Comparison of ENCODE assay signal across 14 cellular contexts in the genomic region with DNA sequence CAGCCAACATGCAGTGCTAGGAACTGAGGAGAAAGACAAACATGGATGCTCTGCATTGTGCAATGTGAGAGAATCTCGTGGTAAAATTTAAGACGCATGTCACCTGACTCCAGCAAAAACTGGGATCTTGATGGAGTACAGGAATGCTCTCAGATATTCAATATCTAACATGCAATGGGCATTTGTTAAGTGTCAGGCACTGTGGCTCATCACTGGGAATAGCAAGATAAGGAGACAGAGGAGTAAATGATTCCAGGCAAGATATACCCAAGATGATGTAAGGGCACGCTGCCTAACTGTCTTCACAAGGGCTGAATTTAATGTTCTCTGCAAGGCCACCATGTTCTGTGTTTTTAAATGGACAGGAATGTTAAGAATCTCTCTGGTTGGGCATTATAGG.
A peak's percentile ranks its signal among the peaks of the same experiment; 100 is the strongest.
DNase-seq lines count a peak whose midpoint lies in the region; TF ChIP-seq lines count a peak whose summit lies in the region.
"Had no signal": no experiment of that assay in that cellular context is flagged by ENCODE, and none has a peak within 500 bp of the region (broad histone marks: within the 10 kb centered on the region; RNA-seq: fewer than 3 reads in every experiment).

No MANE protein-coding gene starts in this region.

- no peaks in the 10 kb centered on the region for H3K79me2 ChIP-seq in neural progenitor cell (ENCODE audit: low read depth)

- H3K27ac ChIP-seq in HEK293 (ENCODE audit: extremely low read depth, low read depth, low read length): no peak overlapping the region
- no peak overlapping the region for H3K27ac ChIP-seq in neural progenitor cell
- H3K27ac ChIP-seq: A549, C4-2B had no signal

- H3K36me3 Mint-ChIP-seq in neural progenitor cell: no peaks in the 10 kb centered on the region

- H3K36me3 ChIP-seq in HEK293 (ENCODE audit: control insufficient read depth in 2 of 2, insufficient read depth in 1 of 2, low read length in 2 of 2) (no peaks in the 10 kb centered on the region), neural progenitor cell (no peaks in the 10 kb centered on the region)

- peak; percentile 23 for DNase-seq in ELF-1 (ENCODE audit: low read depth, low spot score)
- DNase-seq in amniotic epithelial cell (ENCODE audit: low read depth): peak; percentile 59
- no peak for DNase-seq in neural progenitor cell (ENCODE audit: low spot score)
- no peak for DNase-seq in NCI-H510A treated with DMSO at 0.1 percent for 48 hours (lab: John Stamatoyannopoulos, UW)
- no peak for DNase-seq in NCI-H1105 (lab: John Stamatoyannopoulos, UW)
- no peak for DNase-seq in activated CD8-positive, alpha-beta memory T cell treated with anti-CD3 and anti-CD28 coated beads, Interleukin-2, amount 50 U/mL, for 48 hours
- DNase-seq: AML-193; Caco-2; CD4-positive, alpha-beta T cell; GDM1; H9 had no signal

- H2AFZ ChIP-seq in neural progenitor cell (replicated peaks): peak overlapping the region; percentile 21

- H3K27me3 ChIP-seq in neural progenitor cell: no peaks in the 10 kb centered on the region

- H3K9ac ChIP-seq in neural progenitor cell: no peak overlapping the region

- no peaks in the 10 kb centered on the region for H3K4me1 ChIP-seq in HEK293 (ENCODE audit: control insufficient read depth, insufficient read depth, low read length)
- peaks cover 11% of the 10 kb centered on the region for H3K4me1 ChIP-seq in neural progenitor cell
- H3K4me1 ChIP-seq: A549, Caco-2 had no signal

- POLR2A ChIA-PET in HEK293 (lab: Yijun Ruan, JAX): no interaction called here

- H3K4me3 ChIP-seq in HEK293 (ENCODE audit: low read depth, low read length) (no peak overlapping the region), neural progenitor cell (no peak overlapping the region)
- H3K4me3 ChIP-seq: A549 had no signal

- H3K9me3 ChIP-seq in HEK293 (ENCODE audit: control insufficient read depth, insufficient read depth, low read depth, low read length): no peaks in the 10 kb centered on the region
- H3K9me3 ChIP-seq in neural progenitor cell (ENCODE audit: low read depth): no peaks in the 10 kb centered on the region
- H3K9me3 ChIP-seq: A549, Caco-2 had no signal

- H3K4me1 Mint-ChIP-seq in neural progenitor cell: peaks cover 15% of the 10 kb centered on the region

- no peaks in the 10 kb centered on the region for H3K9me3 Mint-ChIP-seq in neural progenitor cell
- H3K9me3 Mint-ChIP-seq: CD4-positive, alpha-beta T cell; H9 had no signal

- CTCF ChIA-PET in HEK293 (lab: Yijun Ruan, JAX): no interaction called here

- no peak overlapping the region for H3K4me2 ChIP-seq in neural progenitor cell
- H3K4me2 ChIP-seq: A549 had no signal

- no peaks in the 10 kb centered on the region for H3F3A ChIP-seq in neural progenitor cell (ENCODE audit: low read depth)

- peaks cover 3% of the 10 kb centered on the region for H3K27me3 Mint-ChIP-seq in neural progenitor cell (ENCODE audit: insufficient read depth, low read depth)
- H3K27me3 Mint-ChIP-seq: CD4-positive, alpha-beta T cell had no signal

- no peaks in the 10 kb centered on the region for H4K20me1 ChIP-seq in neural progenitor cell (ENCODE audit: low read depth)

- H3K4me3 Mint-ChIP-seq in neural progenitor cell: no peak overlapping the region
- H3K4me3 Mint-ChIP-seq: CD4-positive, alpha-beta T cell; H9 had no signal

- TF ChIP-seq CTCF in HEK293 (tag by site-specific recombination; IDR thresholded peaks at IDR 0.05) (no peak), neural progenitor cell (IDR thresholded peaks at IDR 0.05) (no peak)

- no peak overlapping the region for H3K27ac Mint-ChIP-seq in neural progenitor cell
- H3K27ac Mint-ChIP-seq: CD4-positive, alpha-beta T cell had no signal

TF ChIP-seq in HEK293, 187 proteins besides CTCF, POLR2A, EP300 and RAD21:
- TF ChIP-seq ZNF529 (tag by site-specific recombination; IDR thresholded peaks at IDR 0.05; ENCODE audit: insufficient replicate concordance) (no peak), ZNF366 (tag by site-specific recombination; conservative IDR thresholded peaks at IDR 0.05) (no peak), ZNF221 (tag by site-specific recombination; IDR thresholded peaks at IDR 0.05; ENCODE audit: borderline replicate concordance) (no peak), ZNF423 (tag by site-specific recombination; IDR thresholded peaks at IDR 0.05) (no peak)
- TF ChIP-seq, protein P1, sequence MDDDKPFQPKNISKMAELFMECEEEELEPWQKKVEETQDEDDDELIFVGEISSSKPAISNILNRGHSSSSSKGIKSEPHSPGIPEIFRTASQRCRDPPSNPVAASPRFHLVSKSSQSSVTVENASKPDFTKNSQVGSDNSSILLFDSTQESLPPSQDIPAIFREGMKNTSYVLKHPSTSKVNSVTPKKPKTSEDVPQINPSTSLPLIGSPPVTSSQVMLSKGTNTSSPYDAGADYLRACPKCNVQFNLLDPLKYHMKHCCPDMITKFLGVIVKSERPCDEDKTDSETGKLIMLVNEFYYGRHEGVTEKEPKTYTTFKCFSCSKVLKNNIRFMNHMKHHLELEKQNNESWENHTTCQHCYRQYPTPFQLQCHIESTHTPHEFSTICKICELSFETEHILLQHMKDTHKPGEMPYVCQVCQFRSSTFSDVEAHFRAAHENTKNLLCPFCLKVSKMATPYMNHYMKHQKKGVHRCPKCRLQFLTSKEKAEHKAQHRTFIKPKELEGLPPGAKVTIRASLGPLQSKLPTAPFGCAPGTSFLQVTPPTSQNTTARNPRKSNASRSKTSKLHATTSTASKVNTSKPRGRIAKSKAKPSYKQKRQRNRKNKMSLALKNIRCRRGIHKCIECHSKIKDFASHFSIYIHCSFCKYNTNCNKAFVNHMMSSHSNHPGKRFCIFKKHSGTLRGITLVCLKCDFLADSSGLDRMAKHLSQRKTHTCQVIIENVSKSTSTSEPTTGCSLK (tag by site-specific recombination; IDR thresholded peaks at IDR 0.05): no peak
- TF ChIP-seq, protein P2, sequence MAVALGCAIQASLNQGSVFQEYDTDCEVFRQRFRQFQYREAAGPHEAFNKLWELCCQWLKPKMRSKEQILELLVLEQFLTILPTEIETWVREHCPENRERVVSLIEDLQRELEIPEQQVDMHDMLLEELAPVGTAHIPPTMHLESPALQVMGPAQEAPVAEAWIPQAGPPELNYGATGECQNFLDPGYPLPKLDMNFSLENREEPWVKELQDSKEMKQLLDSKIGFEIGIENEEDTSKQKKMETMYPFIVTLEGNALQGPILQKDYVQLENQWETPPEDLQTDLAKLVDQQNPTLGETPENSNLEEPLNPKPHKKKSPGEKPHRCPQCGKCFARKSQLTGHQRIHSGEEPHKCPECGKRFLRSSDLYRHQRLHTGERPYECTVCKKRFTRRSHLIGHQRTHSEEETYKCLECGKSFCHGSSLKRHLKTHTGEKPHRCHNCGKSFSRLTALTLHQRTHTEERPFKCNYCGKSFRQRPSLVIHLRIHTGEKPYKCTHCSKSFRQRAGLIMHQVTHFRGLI (tag by site-specific recombination; IDR thresholded peaks at IDR 0.05): peak; percentile 25; the same call in 1 of the 2 replicates

Comparison
In these comparisons a context has a peak if more than half of its experiments do, and no peak if none do; other contexts are left out.
1. DNase-seq: peak in ELF-1 (single experiment) and amniotic epithelial cell (single experiment); none in neural progenitor cell (single experiment), NCI-H510A treated with DMSO at 0.1 percent for 48 hours (single experiment), NCI-H1105 (single experiment) and activated CD8-positive, alpha-beta memory T cell treated with anti-CD3 and anti-CD28 coated beads, Interleukin-2, amount 50 U/mL, for 48 hours (single experiment).